In genomic region chr11:115126092-115126491, GRCh38 we compare ENCODE assay signal across 14 cellular contexts.
DNase-seq lines count a peak whose midpoint lies in the region; ATAC-seq lines count a peak whose summit lies in the region.
"Had no signal": no experiment of that assay in that cellular context is flagged by ENCODE, and none has a peak within 500 bp of the region (broad histone marks: within the 10 kb centered on the region; RNA-seq: fewer than 3 reads in every experiment).

No MANE protein-coding gene starts in this region.

- H3K27me3 ChIP-seq in neuronal stem cell (ENCODE audit: control insufficient read depth in 3 of 3, insufficient read depth in 3 of 3, low read depth in 1 of 3, low read length in 3 of 3): peaks cover 0 to 90% (median 0%) of the 10 kb centered on the region in 3 experiments
- H3K27me3 ChIP-seq: upper lobe of left lung had no signal

- no peak overlapping the region for H2AK5ac ChIP-seq in neuronal stem cell (ENCODE audit: low read depth, low read length)

- no peak overlapping the region for H4K91ac ChIP-seq in neuronal stem cell (ENCODE audit: low read depth, low read length, poor library complexity)

- H3K79me1 ChIP-seq in neuronal stem cell (ENCODE audit: low read depth, low read length): no peaks in the 10 kb centered on the region

- WGBS in neuronal stem cell (ENCODE audit: extremely low coverage in 2 of 2, insufficient read length in 2 of 2, insufficient replicate concordance in 1 of 2), 2 donors: no CpG with 5 or more reads among the region's 2 CpGs

- no peak overlapping the region for H2BK15ac ChIP-seq in neuronal stem cell (ENCODE audit: low read length)

- H4K8ac ChIP-seq in neuronal stem cell (ENCODE audit: low read depth, low read length): no peak overlapping the region

- H3K27ac Mint-ChIP-seq in activated CD4-positive, alpha-beta T cell treated with anti-CD3 and anti-CD28 coated beads for 36 hours: no peak overlapping the region
- peak overlapping the region; percentile 84 for H3K27ac Mint-ChIP-seq in stimulated activated naive B cell treated with anti-CD40 and anti-IgM and Interleukin-4, amounts not matched to agents 10 μg/mL and 1 μg/mL and 100 μg/mL, for 72 hours

- peaks cover 4 to 11% of the 10 kb centered on the region in 2 donors for H3K4me1 ChIP-seq in neuronal stem cell (ENCODE audit: control insufficient read depth in 2 of 2, insufficient read depth in 1 of 2, low read depth in 1 of 2, low read length in 2 of 2)
- H3K4me1 ChIP-seq: upper lobe of left lung had no signal

- no peak overlapping the region for H2BK5ac ChIP-seq in neuronal stem cell (ENCODE audit: low read length)

- peaks cover 2% of the 10 kb centered on the region for H3K4me1 Mint-ChIP-seq in activated CD4-positive, alpha-beta T cell treated with anti-CD3 and anti-CD28 coated beads for 36 hours
- peaks cover 2 to 13% of the 10 kb centered on the region in 2 donors for H3K4me1 Mint-ChIP-seq in stimulated activated naive B cell treated with anti-CD40 and anti-IgM and Interleukin-4, amounts not matched to agents 10 μg/mL and 1 μg/mL and 100 μg/mL, for 72 hours

- no peak overlapping the region for H3K4me3 ChIP-seq in neuronal stem cell (ENCODE audit: low read length in 2 of 2)
- H3K4me3 ChIP-seq: upper lobe of left lung had no signal

- H3K27me3 Mint-ChIP-seq in activated CD4-positive, alpha-beta T cell treated with anti-CD3 and anti-CD28 coated beads for 36 hours: peaks cover 10% of the 10 kb centered on the region
- H3K27me3 Mint-ChIP-seq in stimulated activated naive B cell treated with anti-CD40 and anti-IgM and Interleukin-4, amounts not matched to agents 10 μg/mL and 1 μg/mL and 100 μg/mL, for 72 hours: peaks cover 5 to 6% of the 10 kb centered on the region in 2 donors

- DNase-seq in activated CD4-positive, alpha-beta T cell treated with anti-CD3 and anti-CD28 coated beads for 36 hours: no peak
- DNase-seq in activated CD4-positive, alpha-beta T cell treated with anti-CD3 and anti-CD28 coated beads for 48 hours: no peak
- no peak for DNase-seq in stimulated activated naive B cell treated with anti-CD40 and anti-IgM and Interleukin-4, amounts not matched to agents 10 μg/mL and 1 μg/mL and 100 μg/mL, for 72 hours
- DNase-seq in neuronal stem cell (ENCODE audit: low spot score) (no peak), cerebellar cortex (ENCODE audit: low spot score) (no peak)
- no peak for DNase-seq in stimulated activated CD4-positive, alpha-beta T cell treated with anti-CD3 and anti-CD28 coated beads, Interleukin-4, amount 100 ng/mL, for 1 hour
- DNase-seq: activated T-cell treated with anti-CD3 and anti-CD28 coated beads, Interleukin-2, amount 50 U/mL, for 1 hour; NCI-H2029; SK-N-SH; upper lobe of left lung had no signal

- no peaks in the 10 kb centered on the region for H3K36me3 Mint-ChIP-seq in activated CD4-positive, alpha-beta T cell treated with anti-CD3 and anti-CD28 coated beads for 36 hours (ENCODE audit: low read depth)
- no peaks in the 10 kb centered on the region for H3K36me3 Mint-ChIP-seq in stimulated activated naive B cell treated with anti-CD40 and anti-IgM and Interleukin-4, amounts not matched to agents 10 μg/mL and 1 μg/mL and 100 μg/mL, for 72 hours

- CTCF ChIA-PET in activated CD4-positive, alpha-beta T cell treated with anti-CD3 and anti-CD28 coated beads for 36 hours (lab: Charles Lee): no interaction called here

- H2BK120ac ChIP-seq in neuronal stem cell (ENCODE audit: low read depth, low read length): no peak overlapping the region

- ATAC-seq in activated CD4-positive, alpha-beta T cell treated with anti-CD3 and anti-CD28 coated beads for 36 hours: peak; percentile 44
- ATAC-seq in HG02588 (IDR thresholded peaks at IDR 0.05; ENCODE audit: unreplicated experiment) (peak; percentile 17), HG03175 (IDR thresholded peaks at IDR 0.05; ENCODE audit: unreplicated experiment) (peak; percentile 20)
- peak; percentile 36 to 57 for ATAC-seq in stimulated activated naive B cell treated with anti-CD40 and anti-IgM and Interleukin-4, amounts not matched to agents 10 μg/mL and 1 μg/mL and 100 μg/mL, for 72 hours (replicated peaks)

- no peaks in the 10 kb centered on the region for H3K9me3 Mint-ChIP-seq in activated CD4-positive, alpha-beta T cell treated with anti-CD3 and anti-CD28 coated beads for 36 hours (ENCODE audit: low read depth)
- H3K9me3 Mint-ChIP-seq in stimulated activated naive B cell treated with anti-CD40 and anti-IgM and Interleukin-4, amounts not matched to agents 10 μg/mL and 1 μg/mL and 100 μg/mL, for 72 hours: peaks cover 4 to 15% of the 10 kb centered on the region in 2 donors

- H3K23ac ChIP-seq in neuronal stem cell (ENCODE audit: low read depth, low read length, poor library complexity): no peak overlapping the region

- H3K14ac ChIP-seq in neuronal stem cell (ENCODE audit: low read length): no peak overlapping the region

- no peak overlapping the region for H3K4me3 Mint-ChIP-seq in activated CD4-positive, alpha-beta T cell treated with anti-CD3 and anti-CD28 coated beads for 36 hours
- H3K4me3 Mint-ChIP-seq in stimulated activated naive B cell treated with anti-CD40 and anti-IgM and Interleukin-4, amounts not matched to agents 10 μg/mL and 1 μg/mL and 100 μg/mL, for 72 hours: no peak overlapping the region

- H3K18ac ChIP-seq in neuronal stem cell (ENCODE audit: low read length): no peak overlapping the region

- no peak overlapping the region for H3K4ac ChIP-seq in neuronal stem cell (ENCODE audit: low read length)

- H3K9me3 ChIP-seq in neuronal stem cell (replicated peaks in 1 of 2; ENCODE audit: control insufficient read depth in 2 of 2, insufficient read depth in 1 of 2, low read depth in 1 of 2, low read length in 2 of 2): peaks cover 0 to 3% of the 10 kb centered on the region in 2 donors
- H3K9me3 ChIP-seq: SK-N-SH, upper lobe of left lung had no signal

- H2AFZ ChIP-seq in neuronal stem cell (ENCODE audit: low read length): no peak overlapping the region

- H3K9ac ChIP-seq in neuronal stem cell (ENCODE audit: low read depth, low read length, poor library complexity): no peak overlapping the region
- H3K9ac ChIP-seq: SK-N-SH had no signal

- POLR2A ChIA-PET in activated CD4-positive, alpha-beta T cell treated with anti-CD3 and anti-CD28 coated beads for 36 hours (lab: Charles Lee): no interaction called here

- H3K36me3 ChIP-seq in neuronal stem cell (replicated peaks in 1 of 2; ENCODE audit: control insufficient read depth in 2 of 2, insufficient read depth in 2 of 2, low read length in 2 of 2): no peaks in the 10 kb centered on the region
- H3K36me3 ChIP-seq: upper lobe of left lung, WERI-Rb-1 had no signal

- no peak overlapping the region for H3K27ac ChIP-seq in neuronal stem cell (replicated peaks; ENCODE audit: low read length)
- H3K27ac ChIP-seq: 22Rv1, upper lobe of left lung, WERI-Rb-1 had no signal

- H2BK12ac ChIP-seq in neuronal stem cell (ENCODE audit: low read length): no peak overlapping the region

- H3K4me2 ChIP-seq in neuronal stem cell (ENCODE audit: insufficient read depth, low read length, poor library complexity, severe bottlenecking): no peak overlapping the region
- H3K4me2 ChIP-seq: SK-N-SH had no signal

- intact Hi-C loops in activated CD4-positive, alpha-beta T cell treated with anti-CD3 and anti-CD28 coated beads for 36 hours (cut with DNase I, micrococcal nuclease): no loop called here
